29 cellular contexts compared by ENCODE assay signal in genomic region chr11:13869404-13869886, GRCh38.
DNase-seq lines count a peak whose midpoint lies in the region; ATAC-seq, FAIRE-seq and TF ChIP-seq lines count a peak whose summit lies in the region.
"Had no signal": no experiment of that assay in that cellular context is flagged by ENCODE, and none has a peak within 500 bp of the region (broad histone marks: within the 10 kb centered on the region; RNA-seq: fewer than 3 reads in every experiment).

No MANE protein-coding gene starts in this region.

- H3K4me1 Mint-ChIP-seq in activated CD4-positive, alpha-beta T cell treated with anti-CD3 and anti-CD28 coated beads for 36 hours, result peaks cover 35% of the 10 kb centered on the region
- peaks cover 55% of the 10 kb centered on the region for H3K4me1 Mint-ChIP-seq in CD4-positive, alpha-beta T cell (ENCODE audit: low read depth)
- peaks cover 18% of the 10 kb centered on the region for H3K4me1 Mint-ChIP-seq in activated CD4-positive, alpha-beta memory T cell treated with anti-CD3 and anti-CD28 coated beads, Interleukin-2, amount 10 ng/mL, durations not matched to agents 7 days and 5 days
- H3K4me1 Mint-ChIP-seq in central memory CD8-positive, alpha-beta T cell, result peaks cover 15% of the 10 kb centered on the region

- no peak for TF ChIP-seq RAD21 in HepG2 (CRISPR knock-in tag; IDR thresholded peaks at IDR 0.05)

- no peaks in the 10 kb centered on the region for H3K36me3 ChIP-seq in HepG2 (replicated peaks in 1 of 2; ENCODE audit: control insufficient read depth in 1 of 2, insufficient read depth in 2 of 2, low read length in 2 of 2)
- H3K36me3 ChIP-seq: brain microvascular endothelial cell, esophagus squamous epithelium, heart left ventricle, right atrium auricular region, SJCRH30, stomach, uterus had no signal

- no peaks in the 10 kb centered on the region for H3K9me3 ChIP-seq in CD4-positive, alpha-beta T cell (ENCODE audit: control insufficient read depth, low read length)
- no peaks in the 10 kb centered on the region for H3K9me3 ChIP-seq in HepG2 (ENCODE audit: low read length)
- H3K9me3 ChIP-seq: esophagus squamous epithelium, heart left ventricle, right atrium auricular region, SJCRH30, stomach, uterus had no signal

- H4K20me1 ChIP-seq in HepG2 (ENCODE audit: insufficient read depth, low read length), result no peaks in the 10 kb centered on the region

- ATAC-seq in activated CD4-positive, alpha-beta T cell treated with anti-CD3 and anti-CD28 coated beads for 36 hours, result peak; percentile 40
- peak; percentile 33 for ATAC-seq in CD4-positive, alpha-beta T cell (ENCODE audit: poor library complexity)
- ATAC-seq in central memory CD8-positive, alpha-beta T cell (replicated peaks; ENCODE audit: extremely low read depth, poor library complexity, severe bottlenecking), result peak; percentile 33
- ATAC-seq in HepG2, result no peak
- ATAC-seq: GM23338, heart left ventricle, left ventricle myocardium superior had no signal

- H2AFZ ChIP-seq in HepG2 (ENCODE audit: low read length), result no peak overlapping the region

- H3K4me3 ChIP-seq in HepG2 (replicated peaks in 1 of 3; ENCODE audit: insufficient read depth in 1 of 3, low read depth in 2 of 3, low read length in 3 of 3), result no peak overlapping the region
- H3K4me3 ChIP-seq: esophagus squamous epithelium, GM23338, heart left ventricle, right atrium auricular region, SJCRH30, smooth muscle cell, stomach, uterus had no signal

- no peak overlapping the region for H3K4me2 ChIP-seq in HepG2 (ENCODE audit: low read depth, low read length)
- H3K4me2 ChIP-seq: GM23338, smooth muscle cell had no signal

- POLR2A ChIA-PET in activated CD4-positive, alpha-beta T cell treated with anti-CD3 and anti-CD28 coated beads for 36 hours (lab: Charles Lee), result interaction anchor here (0.6 to 1.5 kb wide), 3 partner anchors 35 to 591 kb away, joined by 3 read pairs; no protein-coding TSS in a partner anchor
- POLR2A ChIA-PET in CD4-positive, alpha-beta T cell (lab: Charles Lee), result interaction anchor here (0.9 to 3.4 kb wide), 24 partner anchors 9 to 896 kb away, joined by 3 to 49 read pairs (median 5); partner anchors contain the start of gene SPON1
- POLR2A ChIA-PET in activated CD4-positive, alpha-beta memory T cell treated with anti-CD3 and anti-CD28 coated beads, Interleukin-2, amount 10 ng/mL, durations not matched to agents 7 days and 5 days (lab: Charles Lee), result interaction anchor here (1.3 to 1.5 kb wide), 2 partner anchors 55 to 71 kb away, joined by 5 to 6 read pairs; no protein-coding TSS in a partner anchor
- POLR2A ChIA-PET in HepG2 (lab: Yijun Ruan, JAX), result no interaction called here

- DNase-seq in activated CD4-positive, alpha-beta T cell treated with anti-CD3 and anti-CD28 coated beads for 36 hours, result no peak
- DNase-seq in activated CD4-positive, alpha-beta T cell treated with anti-CD3 and anti-CD28 coated beads for 4 hours, result no peak
- DNase-seq in CD4-positive, alpha-beta T cell, result no peak
- no peak for DNase-seq in activated CD4-positive, alpha-beta memory T cell treated with anti-CD3 and anti-CD28 coated beads, Interleukin-2, amount 10 ng/mL, durations not matched to agents 7 days and 5 days
- DNase-seq in central memory CD8-positive, alpha-beta T cell (ENCODE audit: low spot score in 2 of 2), result no peak
- DNase-seq in DMS79 (lab: John Stamatoyannopoulos, UW) (no peak), HepG2 (ENCODE audit: low spot score) (no peak), AG08396 (ENCODE audit: low spot score) (no peak)
- DNase-seq: 8988T; activated CD4-positive, CD25-positive, alpha-beta regulatory T cell; amniotic stem cell; brain microvascular endothelial cell; esophagus squamous epithelium; heart left ventricle; HFFc6; left ventricle myocardium superior; NCI-H1048; NCI-H446; RPMI8226; SJCRH30; stimulated activated CD4-positive, alpha-beta T cell treated with anti-CD3 and anti-CD28 coated beads, Interleukin-1b, Interleukin-23, amount 100 ng/mL, for 48 hours; stomach; uterus had no signal

- H3K27me3 ChIP-seq in CD4-positive, alpha-beta T cell (ENCODE audit: control insufficient read depth, insufficient read depth, low read length), result no peaks in the 10 kb centered on the region
- no peaks in the 10 kb centered on the region for H3K27me3 ChIP-seq in HepG2 (ENCODE audit: control insufficient read depth in 1 of 2, insufficient read depth in 2 of 2, low read length in 2 of 2)
- H3K27me3 ChIP-seq: brain microvascular endothelial cell, esophagus squamous epithelium, heart left ventricle, right atrium auricular region, uterus had no signal

- no peak for FAIRE-seq in HepG2 (lab: Jason Lieb, UNC)
- FAIRE-seq: GM19239 had no signal

- no peak overlapping the region for H3K9ac ChIP-seq in HepG2 (ENCODE audit: insufficient read depth, low read depth, low read length)

- TF ChIP-seq CTCF in CD4-positive, alpha-beta T cell (IDR thresholded peaks at IDR 0.05), result no peak
- TF ChIP-seq CTCF in HepG2 (CRISPR knock-in tag; IDR thresholded peaks at IDR 0.05), result no peak

- intact Hi-C loops in activated CD4-positive, alpha-beta T cell treated with anti-CD3 and anti-CD28 coated beads for 36 hours (cut with DNase I, micrococcal nuclease), result loop anchor here (1.0 to 5.0 kb wide), 4 partner anchors 32 to 206 kb away; partner anchors contain the start of gene FAR1 (in 1 of the 2)
- intact Hi-C loops in CD4-positive, alpha-beta T cell (cut with DNase I, micrococcal nuclease), result loop anchor here in 1 of 2 experiments (1.0 to 10.0 kb wide), 6 partner anchors 9 to 275 kb away; no protein-coding TSS in a partner anchor
- intact Hi-C loops in HepG2 (cut with micrococcal nuclease; ENCODE audit: unreplicated experiment), result no loop called here

- peaks cover 5% of the 10 kb centered on the region for H3K9me3 Mint-ChIP-seq in activated CD4-positive, alpha-beta T cell treated with anti-CD3 and anti-CD28 coated beads for 36 hours (ENCODE audit: low read depth)
- peaks cover 2% of the 10 kb centered on the region for H3K9me3 Mint-ChIP-seq in CD4-positive, alpha-beta T cell
- peaks cover 5% of the 10 kb centered on the region for H3K9me3 Mint-ChIP-seq in activated CD4-positive, alpha-beta memory T cell treated with anti-CD3 and anti-CD28 coated beads, Interleukin-2, amount 10 ng/mL, durations not matched to agents 7 days and 5 days
- no peaks in the 10 kb centered on the region for H3K9me3 Mint-ChIP-seq in central memory CD8-positive, alpha-beta T cell
- H3K9me3 Mint-ChIP-seq: GM23338, HFFc6 had no signal

- BruUV-seq in HepG2 (replicated peaks; lab: Mats Ljungman, UMichigan), result no TSS peak

- H3K27me3 Mint-ChIP-seq in activated CD4-positive, alpha-beta T cell treated with anti-CD3 and anti-CD28 coated beads for 36 hours, result no peaks in the 10 kb centered on the region
- H3K27me3 Mint-ChIP-seq in CD4-positive, alpha-beta T cell, result no peaks in the 10 kb centered on the region
- peaks cover 19% of the 10 kb centered on the region for H3K27me3 Mint-ChIP-seq in activated CD4-positive, alpha-beta memory T cell treated with anti-CD3 and anti-CD28 coated beads, Interleukin-2, amount 10 ng/mL, durations not matched to agents 7 days and 5 days
- H3K27me3 Mint-ChIP-seq in central memory CD8-positive, alpha-beta T cell, result no peaks in the 10 kb centered on the region

- no peaks in the 10 kb centered on the region for H3K79me2 ChIP-seq in HepG2 (ENCODE audit: insufficient read depth, low read length)

- H3K27ac Mint-ChIP-seq in activated CD4-positive, alpha-beta T cell treated with anti-CD3 and anti-CD28 coated beads for 36 hours, result peak overlapping the region; percentile 91
- H3K27ac Mint-ChIP-seq in CD4-positive, alpha-beta T cell, result peak overlapping the region; percentile 83
- H3K27ac Mint-ChIP-seq in activated CD4-positive, alpha-beta memory T cell treated with anti-CD3 and anti-CD28 coated beads, Interleukin-2, amount 10 ng/mL, durations not matched to agents 7 days and 5 days, result peak overlapping the region; percentile 78
- H3K27ac Mint-ChIP-seq in central memory CD8-positive, alpha-beta T cell (ENCODE audit: low read depth), result peak overlapping the region; percentile 27
- H3K27ac Mint-ChIP-seq: CD14-positive monocyte, GM23338, HFFc6 had no signal

- H3K36me3 Mint-ChIP-seq in activated CD4-positive, alpha-beta T cell treated with anti-CD3 and anti-CD28 coated beads for 36 hours (ENCODE audit: low read depth), result no peaks in the 10 kb centered on the region
- no peaks in the 10 kb centered on the region for H3K36me3 Mint-ChIP-seq in CD4-positive, alpha-beta T cell (ENCODE audit: low read depth)
- no peaks in the 10 kb centered on the region for H3K36me3 Mint-ChIP-seq in activated CD4-positive, alpha-beta memory T cell treated with anti-CD3 and anti-CD28 coated beads, Interleukin-2, amount 10 ng/mL, durations not matched to agents 7 days and 5 days (ENCODE audit: low read depth)
- no peaks in the 10 kb centered on the region for H3K36me3 Mint-ChIP-seq in central memory CD8-positive, alpha-beta T cell (ENCODE audit: insufficient read depth)
- H3K36me3 Mint-ChIP-seq: CD14-positive monocyte had no signal

- 0% methylated on average over 1 of the region's 1 CpG for WGBS in HepG2 (ENCODE audit: low lambda C conversion rate)

- in situ Hi-C loops in HepG2 (cut with HindIII; ENCODE audit: extremely low pct_ligation_motif_present, low pct_unique_long_range_greater_than_20kb), result no loop called here

- peak overlapping the region; percentile 10 for H3K4me3 Mint-ChIP-seq in activated CD4-positive, alpha-beta T cell treated with anti-CD3 and anti-CD28 coated beads for 36 hours
- H3K4me3 Mint-ChIP-seq in CD4-positive, alpha-beta T cell, result peak overlapping the region; percentile 0
- H3K4me3 Mint-ChIP-seq in activated CD4-positive, alpha-beta memory T cell treated with anti-CD3 and anti-CD28 coated beads, Interleukin-2, amount 10 ng/mL, durations not matched to agents 7 days and 5 days, result no peak overlapping the region
- no peak overlapping the region for H3K4me3 Mint-ChIP-seq in central memory CD8-positive, alpha-beta T cell
- H3K4me3 Mint-ChIP-seq: CD14-positive monocyte, GM23338, HFFc6 had no signal

- CTCF ChIA-PET in activated CD4-positive, alpha-beta T cell treated with anti-CD3 and anti-CD28 coated beads for 36 hours (lab: Charles Lee), result interaction anchor here (1.4 kb wide), 1 partner anchor 94 kb away, joined by 4 read pairs; no protein-coding TSS in a partner anchor
- CTCF ChIA-PET in CD4-positive, alpha-beta T cell (lab: Charles Lee), result interaction anchor here (0.9 to 1.0 kb wide), 3 partner anchors 71 to 114 kb away, joined by 3 to 5 read pairs (median 3); no protein-coding TSS in a partner anchor
- CTCF ChIA-PET in activated CD4-positive, alpha-beta memory T cell treated with anti-CD3 and anti-CD28 coated beads, Interleukin-2, amount 10 ng/mL, durations not matched to agents 7 days and 5 days (lab: Charles Lee), result interaction anchor here (0.8 kb wide), 1 partner anchor 55 kb away, joined by 3 read pairs; no protein-coding TSS in a partner anchor
- CTCF ChIA-PET in HepG2 (lab: Yijun Ruan, JAX; ENCODE audit: low intra/inter-chr PET ratio, low total read pairs), result no interaction called here

- no peaks in the 10 kb centered on the region for H3K4me1 ChIP-seq in HepG2 (ENCODE audit: insufficient read depth, low read length)
- H3K4me1 ChIP-seq: foreskin keratinocyte, SJCRH30, uterus had no signal

- TF ChIP-seq EP300 in HepG2 (IDR thresholded peaks at IDR 0.05; ENCODE audit: low read depth in 2 of 2, low read length in 2 of 2), result no peak
- no peak for TF ChIP-seq EP300 in HepG2 (CRISPR knock-in tag; IDR thresholded peaks at IDR 0.05; ENCODE audit: borderline replicate concordance)

- H3K27ac ChIP-seq in CD4-positive, alpha-beta T cell (ENCODE audit: low read depth, low read length), result peak overlapping the region; percentile 69
- H3K27ac ChIP-seq in HepG2 (ENCODE audit: extremely low read length, insufficient read depth, low read length), result no peak overlapping the region
- H3K27ac ChIP-seq: brain microvascular endothelial cell, esophagus squamous epithelium, foreskin keratinocyte, right atrium auricular region, SJCRH30, stomach, uterus had no signal

- no peak for TF ChIP-seq POLR2A in HepG2 (IDR thresholded peaks at IDR 0.05; ENCODE audit: insufficient read depth in 1 of 2, low read depth in 2 of 2, low read length in 2 of 2)

Comparison
In these comparisons a context has a peak if more than half of its experiments do, and no peak if none do; other contexts are left out.
1. H3K27ac Mint-ChIP-seq: peak in every context shown above with its lines; median percentile 91 in activated CD4-positive, alpha-beta T cell treated with anti-CD3 and anti-CD28 coated beads for 36 hours; 83 in CD4-positive, alpha-beta T cell; 78 in activated CD4-positive, alpha-beta memory T cell treated with anti-CD3 and anti-CD28 coated beads, Interleukin-2, amount 10 ng/mL, durations not matched to agents 7 days and 5 days; 27 in central memory CD8-positive, alpha-beta T cell.
2. H3K4me3 Mint-ChIP-seq: peak in activated CD4-positive, alpha-beta T cell treated with anti-CD3 and anti-CD28 coated beads for 36 hours (single experiment) and CD4-positive, alpha-beta T cell (single experiment); none in activated CD4-positive, alpha-beta memory T cell treated with anti-CD3 and anti-CD28 coated beads, Interleukin-2, amount 10 ng/mL, durations not matched to agents 7 days and 5 days (single experiment) and central memory CD8-positive, alpha-beta T cell (single experiment).